Comparison of ENCODE assay signal across 9 cellular contexts in genomic region chr10:77873558-77874380, GRCh38. TPM values are rescaled to one million over a fixed set of nuclear protein-coding genes. Genes with fewer than 3 reads are reported as not detected.
DNase-seq lines count a peak whose midpoint lies in the region; ATAC-seq and TF ChIP-seq lines count a peak whose summit lies in the region.
"Had no signal": no experiment of that assay in that cellular context is flagged by ENCODE, and none has a peak within 500 bp of the region (broad histone marks: within the 10 kb centered on the region; RNA-seq: fewer than 3 reads in every experiment).

No MANE protein-coding gene starts in this region.

- no peak for TF ChIP-seq CTCF in HEK293 (tag by site-specific recombination; IDR thresholded peaks at IDR 0.05)

- H3K27ac ChIP-seq in HEK293 (ENCODE audit: extremely low read depth, low read depth, low read length): no peak overlapping the region

- peaks cover 11% of the 10 kb centered on the region; the same call in 1 of the 2 replicates for H3K4me1 ChIP-seq in HEK293 (ENCODE audit: control insufficient read depth, insufficient read depth, low read length)

- CTCF ChIA-PET in HEK293 (lab: Yijun Ruan, JAX): interaction anchor here (0.6 to 1.1 kb wide), 3 partner anchors 17 to 60 kb away, joined by 3 to 4 read pairs (median 4); no protein-coding TSS in a partner anchor

- H3K36me3 ChIP-seq in HEK293 (ENCODE audit: control insufficient read depth in 2 of 2, insufficient read depth in 1 of 2, low read length in 2 of 2): peaks cover 0 to 5% of the 10 kb centered on the region in 2 experiments; a peak in 1 of 3 replicates

- intact Hi-C loops in left cardiac atrium (cut with DNase I): no loop called here

- H3K4me3 ChIP-seq in HEK293 (ENCODE audit: low read depth, low read length): no peak overlapping the region

- no peak overlapping the region for H3K4me3 Mint-ChIP-seq in activated T-cell treated with anti-CD3 and anti-CD28 coated beads, Interleukin-2, amount 50 U/mL, for 4 hours
- H3K4me3 Mint-ChIP-seq: dendritic cell treated with granulocyte-macrophage colony-stimulating factor and Interleukin-4, amounts not matched to agents 40 ng/mL and 50 ng/mL, for 4 days had no signal

- H3K27me3 Mint-ChIP-seq in activated T-cell treated with anti-CD3 and anti-CD28 coated beads, Interleukin-2, amount 50 U/mL, for 4 hours (ENCODE audit: low read depth): no peaks in the 10 kb centered on the region

- POLR2A ChIA-PET in HEK293 (lab: Yijun Ruan, JAX): no interaction called here

- peaks cover 17% of the 10 kb centered on the region for H3K4me1 Mint-ChIP-seq in activated T-cell treated with anti-CD3 and anti-CD28 coated beads, Interleukin-2, amount 50 U/mL, for 4 hours (ENCODE audit: low read depth)

- no peaks in the 10 kb centered on the region for H3K36me3 Mint-ChIP-seq in activated T-cell treated with anti-CD3 and anti-CD28 coated beads, Interleukin-2, amount 50 U/mL, for 4 hours (ENCODE audit: insufficient read depth)

- no peaks in the 10 kb centered on the region for H3K9me3 ChIP-seq in HEK293 (ENCODE audit: control insufficient read depth, insufficient read depth, low read depth, low read length)

- ATAC-seq in activated T-cell treated with anti-CD3 and anti-CD28 coated beads, Interleukin-2, amount 50 U/mL, for 4 hours: peak; percentile 62 to 79
- ATAC-seq in left cardiac atrium: peak in 1 of 2 donors; percentile 22

- DNase-seq in DMS53 (lab: John Stamatoyannopoulos, UW): peak; percentile 62
- no peak for DNase-seq in DMS53 treated with DMSO at 0.1 percent for 48 hours (lab: John Stamatoyannopoulos, UW; ENCODE audit: unreplicated experiment)
- peak; percentile 96 for DNase-seq in M059J (ENCODE audit: low read depth)
- DNase-seq in activated T-cell treated with anti-CD3 and anti-CD28 coated beads, Interleukin-2, amount 50 U/mL, for 4 hours: no peak
- peak; percentile 56 for DNase-seq in left cardiac atrium
- peak; percentile 19 to 47 for DNase-seq in stimulated activated CD4-positive, alpha-beta T cell treated with anti-CD3 and anti-CD28 coated beads, Interleukin-2, amount 100 ng/mL, for 48 hours
- DNase-seq in NCI-H1092 (lab: John Stamatoyannopoulos, UW): no peak

- H3K9me3 Mint-ChIP-seq in activated T-cell treated with anti-CD3 and anti-CD28 coated beads, Interleukin-2, amount 50 U/mL, for 4 hours: no peaks in the 10 kb centered on the region
- H3K9me3 Mint-ChIP-seq: dendritic cell treated with granulocyte-macrophage colony-stimulating factor and Interleukin-4, amounts not matched to agents 40 ng/mL and 50 ng/mL, for 4 days had no signal

TF ChIP-seq in HEK293, 187 proteins besides CTCF, POLR2A, EP300 and RAD21:
- no peak; the same call in 1 of the 2 replicates for TF ChIP-seq ZBTB11 (tag by site-specific recombination; conservative IDR thresholded peaks at IDR 0.05; ENCODE audit: low read depth)
- TF ChIP-seq KLF9 (tag by site-specific recombination; IDR thresholded peaks at IDR 0.05; ENCODE audit: low read depth): peak; percentile 61; the same call in 1 of the 2 replicates
- TF ChIP-seq ZIC2 (tag by site-specific recombination; IDR thresholded peaks at IDR 0.05): peak; percentile 75; the same call in 1 of the 2 replicates
- TF ChIP-seq ZBTB20 (tag by site-specific recombination; IDR thresholded peaks at IDR 0.05): 0 out of 2 replicates have a peak, but pooled peaks have one; percentile 22
- 0 out of 2 replicates have a peak, but pooled peaks have one; percentile 35 for TF ChIP-seq ZNF768 (tag by site-specific recombination; IDR thresholded peaks at IDR 0.05)
- peak; percentile 56; the same call in 1 of the 2 replicates for TF ChIP-seq GLIS1 (tag by site-specific recombination; IDR thresholded peaks at IDR 0.05)
- no peak for TF ChIP-seq ZNF692 (tag by site-specific recombination; IDR thresholded peaks at IDR 0.05)
- TF ChIP-seq BCL11A (tag by site-specific recombination; IDR thresholded peaks at IDR 0.05; ENCODE audit: low read depth): no peak
- TF ChIP-seq ZNF600 (tag by site-specific recombination; IDR thresholded peaks at IDR 0.05): peak; percentile 82
- TF ChIP-seq, protein P1, sequence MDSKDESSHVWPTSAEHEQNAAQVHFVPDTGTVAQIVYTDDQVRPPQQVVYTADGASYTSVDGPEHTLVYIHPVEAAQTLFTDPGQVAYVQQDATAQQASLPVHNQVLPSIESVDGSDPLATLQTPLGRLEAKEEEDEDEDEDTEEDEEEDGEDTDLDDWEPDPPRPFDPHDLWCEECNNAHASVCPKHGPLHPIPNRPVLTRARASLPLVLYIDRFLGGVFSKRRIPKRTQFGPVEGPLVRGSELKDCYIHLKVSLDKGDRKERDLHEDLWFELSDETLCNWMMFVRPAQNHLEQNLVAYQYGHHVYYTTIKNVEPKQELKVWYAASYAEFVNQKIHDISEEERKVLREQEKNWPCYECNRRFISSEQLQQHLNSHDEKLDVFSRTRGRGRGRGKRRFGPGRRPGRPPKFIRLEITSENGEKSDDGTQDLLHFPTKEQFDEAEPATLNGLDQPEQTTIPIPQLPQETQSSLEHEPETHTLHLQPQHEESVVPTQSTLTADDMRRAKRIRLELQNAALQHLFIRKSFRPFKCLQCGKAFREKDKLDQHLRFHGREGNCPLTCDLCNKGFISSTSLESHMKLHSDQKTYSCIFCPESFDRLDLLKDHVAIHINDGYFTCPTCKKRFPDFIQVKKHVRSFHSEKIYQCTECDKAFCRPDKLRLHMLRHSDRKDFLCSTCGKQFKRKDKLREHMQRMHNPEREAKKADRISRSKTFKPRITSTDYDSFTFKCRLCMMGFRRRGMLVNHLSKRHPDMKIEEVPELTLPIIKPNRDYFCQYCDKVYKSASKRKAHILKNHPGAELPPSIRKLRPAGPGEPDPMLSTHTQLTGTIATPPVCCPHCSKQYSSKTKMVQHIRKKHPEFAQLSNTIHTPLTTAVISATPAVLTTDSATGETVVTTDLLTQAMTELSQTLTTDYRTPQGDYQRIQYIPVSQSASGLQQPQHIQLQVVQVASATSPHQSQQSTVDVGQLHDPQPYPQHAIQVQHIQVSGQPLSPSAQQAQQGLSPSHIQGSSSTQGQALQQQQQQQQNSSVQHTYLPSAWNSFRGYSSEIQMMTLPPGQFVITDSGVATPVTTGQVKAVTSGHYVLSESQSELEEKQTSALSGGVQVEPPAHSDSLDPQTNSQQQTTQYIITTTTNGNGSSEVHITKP (tag by site-specific recombination; IDR thresholded peaks at IDR 0.05): peak; percentile 73; the same call in 1 of the 2 replicates
- peak; percentile 44; the same call in 1 of the 2 replicates for TF ChIP-seq ZBTB17 (tag by site-specific recombination; IDR thresholded peaks at IDR 0.05)
- TF ChIP-seq KLF10 (tag by site-specific recombination; IDR thresholded peaks at IDR 0.05): peak; percentile 93
TF ChIP-seq in HEK293: peak in this region for 9.

RNA-seq across cellular contexts. Expression of gene DLG5, which starts 52.8 kb away (rescaled TPM):
- total RNA-seq in M059J (2014; rRNA removed; shearing (Covaris generic)): 10.4 and 19.5 TPM in 2 replicates
- 1 to 10 TPM; 1.0 to 1.5 (median 1.5) TPM for total RNA-seq in activated T-cell treated with anti-CD3 and anti-CD28 coated beads, Interleukin-2, amount 50 U/mL, for 4 hours
- total RNA-seq in left cardiac atrium: 10 to 100 TPM; 12.0 to 13.6 TPM

Comparison
In these comparisons a context has a peak if more than half of its experiments do, and no peak if none do; other contexts are left out.
1. DNase-seq: peak in DMS53 (single experiment), M059J (single experiment), left cardiac atrium (single experiment) and stimulated activated CD4-positive, alpha-beta T cell treated with anti-CD3 and anti-CD28 coated beads, Interleukin-2, amount 100 ng/mL, for 48 hours (2 of 2); none in DMS53 treated with DMSO at 0.1 percent for 48 hours (single experiment), activated T-cell treated with anti-CD3 and anti-CD28 coated beads, Interleukin-2, amount 50 U/mL, for 4 hours (single experiment) and NCI-H1092 (single experiment).